ENCODE assay signal across 14 cellular contexts in genomic region chr11:30034746-30035145, GRCh38. TPM values are rescaled to one million over a fixed set of nuclear protein-coding genes. Genes with fewer than 3 reads are reported as not detected.
"Had no signal": no experiment of that assay in that cellular context is flagged by ENCODE, and none has a peak within 500 bp of the region (broad histone marks: within the 10 kb centered on the region; RNA-seq: fewer than 3 reads in every experiment).

No MANE protein-coding gene starts in this region.

RNA-seq across cellular contexts. Expression of gene KCNA4, which starts 17.9 kb away (rescaled TPM):
- total RNA-seq: activated B cell treated with CpG ODN at 0.5 μM for 24 hours; activated CD4-positive, alpha-beta memory T cell treated with anti-CD3 and anti-CD28 coated beads for 36 hours; activated CD4-positive, alpha-beta memory T cell treated with anti-CD3 and anti-CD28 coated beads, Interleukin-2, amount 10 ng/mL, durations not matched to agents 7 days and 5 days; activated CD4-positive, alpha-beta T cell treated with anti-CD3 and anti-CD28 coated beads for 36 hours; activated CD4-positive, alpha-beta T cell treated with anti-CD3 and anti-CD28 coated beads, Interleukin-2, amount 10 ng/mL, durations not matched to agents 24 days and 14 days; activated CD4-positive, alpha-beta T cell treated with anti-CD3 and anti-CD28 coated beads, Interleukin-2, amount 10 ng/mL, durations not matched to agents 7 days and 5 days; activated CD8-positive, alpha-beta memory T cell treated with anti-CD3 and anti-CD28 coated beads for 36 hours; activated CD8-positive, alpha-beta memory T cell treated with anti-CD3 and anti-CD28 coated beads, Interleukin-2, amount 10 ng/mL, durations not matched to agents 7 days and 5 days; activated CD8-positive, alpha-beta T cell treated with anti-CD3 and anti-CD28 coated beads for 36 hours; activated CD8-positive, alpha-beta T cell treated with anti-CD3 and anti-CD28 coated beads, Interleukin-2, amount 10 ng/mL, durations not matched to agents 7 days and 5 days; T-helper 1 cell treated with Interleukin-12 subunit alpha and Interleukin-12 subunit beta and Interleukin-4 antibody, amounts not matched to agents 30 ng/mL and 1 ng/mL, for 36 hours; T-helper 17 cell; T-helper 2 cell treated with Interferon-gamma antibody and Interleukin-4, amounts not matched to agents 100 ng/mL and 5 ng/mL, for 36 hours; WTC11 had no signal
